ENCODE assay signal across 8 cellular contexts in the genomic region with DNA sequence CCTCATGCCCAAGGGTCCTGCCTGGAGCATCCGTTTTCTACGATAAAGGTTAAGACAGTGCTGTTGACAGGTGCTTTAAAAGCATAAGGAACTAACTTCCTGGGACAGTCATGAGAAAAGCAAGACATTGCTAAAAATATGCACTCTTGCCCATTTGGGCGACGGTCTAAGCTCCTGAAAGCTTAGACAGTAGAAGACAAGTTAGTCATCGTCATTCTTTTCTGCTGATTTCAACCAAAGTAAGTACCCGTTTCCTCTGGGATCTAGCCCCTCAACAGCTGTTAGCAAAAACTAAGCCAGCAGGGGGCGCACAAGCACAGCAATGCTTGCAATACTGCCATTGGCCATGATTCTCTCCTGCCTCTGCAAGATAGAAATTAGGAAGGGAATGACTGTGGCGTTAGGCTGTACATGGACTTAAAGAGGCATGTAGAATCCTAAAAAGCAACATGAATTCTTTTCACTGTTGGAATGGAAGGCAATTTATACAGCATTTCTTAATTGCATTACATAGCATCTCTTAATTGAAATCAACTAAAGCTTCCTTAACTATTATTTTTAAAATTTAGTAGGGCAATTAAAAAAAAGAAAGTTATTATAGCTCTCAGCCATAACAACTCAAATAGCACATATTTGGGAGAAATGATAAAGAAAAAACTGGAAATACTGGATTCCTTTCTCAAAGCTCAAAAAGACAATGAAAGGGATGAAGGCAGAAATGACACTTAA.
DNase-seq lines count a peak whose midpoint lies in the region; ATAC-seq and TF ChIP-seq lines count a peak whose summit lies in the region.

No MANE protein-coding gene starts in this region.

- DNase-seq in DMS 273 (lab: John Stamatoyannopoulos, UW; ENCODE audit: unreplicated experiment) (peak; percentile 95), Panc1 (ENCODE audit: low read depth, low spot score) (peak; percentile 54), activated T-cell treated with anti-CD3 and anti-CD28 coated beads for 48 hours (ENCODE audit: low read depth) (peak; percentile 81), fibroblast of lung (ENCODE audit: low read depth in 2 of 2) (peak; percentile 65 to 77)
- peak; percentile 43 to 80 (median 68) for DNase-seq in stimulated activated naive CD4-positive, alpha-beta T cell (lab: John Stamatoyannopoulos, UW)

- no TSS peak for BruUV-seq in Panc1 (replicated peaks; lab: Mats Ljungman, UMichigan)

- no peaks in the 10 kb centered on the region for H4K20me1 ChIP-seq in fibroblast of lung (ENCODE audit: control insufficient read depth, extremely low read depth, insufficient read depth, low read length)

- no peak overlapping the region for H3K4me3 ChIP-seq in Panc1 (ENCODE audit: low read depth in 2 of 2, low read length in 2 of 2)
- no peak overlapping the region for H3K4me3 ChIP-seq in fibroblast of lung (replicated peaks in 1 of 4; ENCODE audit: control extremely low read depth in 1 of 4, insufficient read depth in 1 of 4, low read depth in 3 of 4, low read length in 4 of 4)

- H3K27ac ChIP-seq in Panc1 (ENCODE audit: low read length) (no peak overlapping the region), fibroblast of lung (ENCODE audit: insufficient read depth, low read length) (no peak overlapping the region)

- H3K4me1 Mint-ChIP-seq in nephron: no peaks in the 10 kb centered on the region

- H3K9me3 Mint-ChIP-seq in nephron: no peaks in the 10 kb centered on the region

- TF ChIP-seq CTCF in LNCAP (IDR thresholded peaks at IDR 0.05): peak; percentile 90
- TF ChIP-seq CTCF in Panc1 (IDR thresholded peaks at IDR 0.05): peak; percentile 94
- peak; percentile 89 for TF ChIP-seq CTCF in fibroblast of lung (conservative IDR thresholded peaks at IDR 0.05 in 1 of 2, IDR thresholded peaks at IDR 0.05 in 1 of 2; ENCODE audit: low read depth in 1 of 2, low read length in 2 of 2)
- TF ChIP-seq CTCF in nephron (IDR thresholded peaks at IDR 0.05; ENCODE audit: unreplicated experiment in 3 of 3): peak; percentile 92 to 96 (median 95)

- H3K36me3 ChIP-seq in Panc1 (ENCODE audit: control insufficient read depth, insufficient read depth, low read length): no peaks in the 10 kb centered on the region
- H3K36me3 ChIP-seq in fibroblast of lung (ENCODE audit: control insufficient read depth, insufficient read depth, low read length): no peaks in the 10 kb centered on the region

- H3K9ac ChIP-seq in fibroblast of lung (ENCODE audit: insufficient read depth, low read length): no peak overlapping the region

- peak; percentile 87 for ATAC-seq in GM21529 (IDR thresholded peaks at IDR 0.05; ENCODE audit: unreplicated experiment)
- peak; percentile 88 for ATAC-seq in Panc1

- intact Hi-C loops in Panc1 (cut with micrococcal nuclease; ENCODE audit: unreplicated experiment): loop anchor here (10.0 kb wide), 3 partner anchors 375 to 755 kb away; no protein-coding TSS in a partner anchor

- CTCF ChIA-PET in Panc1 (lab: Charles Lee): no interaction called here

- peaks cover 57% of the 10 kb centered on the region for H3K27me3 Mint-ChIP-seq in nephron (ENCODE audit: low read depth)

- H3K27ac Mint-ChIP-seq in nephron: no peak overlapping the region

- H3K36me3 Mint-ChIP-seq in nephron (ENCODE audit: low read depth): no peaks in the 10 kb centered on the region

- no peak overlapping the region for H3K4me2 ChIP-seq in fibroblast of lung (ENCODE audit: extremely low read depth, insufficient read depth, low read length)

- no peaks in the 10 kb centered on the region for H3K79me2 ChIP-seq in fibroblast of lung (ENCODE audit: control insufficient read depth, insufficient read depth, low read length)

- H3K4me1 ChIP-seq in Panc1 (ENCODE audit: control insufficient read depth, insufficient read depth, low read length) (no peaks in the 10 kb centered on the region), fibroblast of lung (ENCODE audit: control insufficient read depth, extremely low read depth, insufficient read depth, low read length) (no peaks in the 10 kb centered on the region)

- in situ Hi-C loops in Panc1 (cut with HindIII; ENCODE audit: low pct_unique_long_range_greater_than_20kb, low sequenced_read_pairs): no loop called here

- POLR2A ChIA-PET in Panc1 (lab: Charles Lee): no interaction called here

- H3K27me3 ChIP-seq in Panc1 (ENCODE audit: control insufficient read depth, insufficient read depth, low read length): no peaks in the 10 kb centered on the region
- no peaks in the 10 kb centered on the region for H3K27me3 ChIP-seq in fibroblast of lung (ENCODE audit: control insufficient read depth, insufficient read depth, low read length)

- no peaks in the 10 kb centered on the region for H3K9me3 ChIP-seq in Panc1 (ENCODE audit: control insufficient read depth, insufficient read depth, low read depth, low read length)
- no peaks in the 10 kb centered on the region for H3K9me3 ChIP-seq in fibroblast of lung (ENCODE audit: control insufficient read depth, insufficient read depth, low read depth, low read length)

- no peak overlapping the region for H2AFZ ChIP-seq in fibroblast of lung (ENCODE audit: low read length)

- no peak overlapping the region for H3K4me3 Mint-ChIP-seq in nephron
